In genomic region chr21:31159808-31160207, GRCh38 we compare ENCODE assay signal across 14 cellular contexts.
DNase-seq lines count a peak whose midpoint lies in the region; ATAC-seq and TF ChIP-seq lines count a peak whose summit lies in the region.
"Had no signal": no experiment of that assay in that cellular context is flagged by ENCODE, and none has a peak within 500 bp of the region (broad histone marks: within the 10 kb centered on the region; RNA-seq: fewer than 3 reads in every experiment).

No MANE protein-coding gene starts in this region.

- H3K27ac Mint-ChIP-seq in activated naive CD8-positive, alpha-beta T cell treated with anti-CD3 and anti-CD28 coated beads, Interleukin-2, amount 50 U/mL, for 24 hours: peak overlapping the region; percentile 70
- H3K27ac Mint-ChIP-seq in type B pancreatic cell: peak overlapping the region; percentile 13
- H3K27ac Mint-ChIP-seq in osteocyte (ENCODE audit: unreplicated experiment): no peak overlapping the region

- H3K9me3 Mint-ChIP-seq in activated T-cell treated with anti-CD3 and anti-CD28 coated beads, Interleukin-2, amount 50 U/mL, for 4 hours: no peaks in the 10 kb centered on the region
- H3K9me3 Mint-ChIP-seq in activated naive CD8-positive, alpha-beta T cell treated with anti-CD3 and anti-CD28 coated beads, Interleukin-2, amount 50 U/mL, for 24 hours: peaks cover 12% of the 10 kb centered on the region
- H3K9me3 Mint-ChIP-seq in type B pancreatic cell (no peaks in the 10 kb centered on the region), osteocyte (ENCODE audit: unreplicated experiment) (peaks cover 5% of the 10 kb centered on the region)

- H3K4me3 Mint-ChIP-seq in activated T-cell treated with anti-CD3 and anti-CD28 coated beads, Interleukin-2, amount 50 U/mL, for 4 hours: peak overlapping the region; percentile 70
- H3K4me3 Mint-ChIP-seq in activated naive CD8-positive, alpha-beta T cell treated with anti-CD3 and anti-CD28 coated beads, Interleukin-2, amount 50 U/mL, for 24 hours: peak overlapping the region; percentile 7
- H3K4me3 Mint-ChIP-seq in type B pancreatic cell (peak overlapping the region; percentile 11), osteocyte (ENCODE audit: unreplicated experiment) (no peak overlapping the region)

- no peaks in the 10 kb centered on the region for H3K27me3 Mint-ChIP-seq in activated T-cell treated with anti-CD3 and anti-CD28 coated beads, Interleukin-2, amount 50 U/mL, for 4 hours (ENCODE audit: low read depth)
- H3K27me3 Mint-ChIP-seq in activated naive CD8-positive, alpha-beta T cell treated with anti-CD3 and anti-CD28 coated beads, Interleukin-2, amount 50 U/mL, for 24 hours: no peaks in the 10 kb centered on the region
- H3K27me3 Mint-ChIP-seq in type B pancreatic cell: no peaks in the 10 kb centered on the region
- no peaks in the 10 kb centered on the region for H3K27me3 Mint-ChIP-seq in osteocyte (ENCODE audit: unreplicated experiment)

- DNase-seq in activated T-cell treated with anti-CD3 and anti-CD28 coated beads, Interleukin-2, amount 50 U/mL, for 4 hours: no peak
- DNase-seq in activated T-cell treated with anti-CD3 and anti-CD28 coated beads, Interleukin-2, amount 50 U/mL, for 1 hour: no peak
- no peak for DNase-seq in activated naive CD8-positive, alpha-beta T cell treated with anti-CD3 and anti-CD28 coated beads, Interleukin-2, amount 50 U/mL, for 24 hours
- peak; percentile 60 for DNase-seq in medulla oblongata (ENCODE audit: extremely low spot score)
- DNase-seq in type B pancreatic cell (ENCODE audit: extremely low spot score, unreplicated experiment): no peak
- DNase-seq in NK-92 treated with Interleukin-12 subunit alpha and Interleukin-12 subunit beta, amount 100 ng/mL, for 24 hours (lab: John Stamatoyannopoulos, UW): no peak
- DNase-seq in A172 (ENCODE audit: low spot score): no peak
- DNase-seq in osteocyte (ENCODE audit: extremely low spot score, unreplicated experiment): no peak
- DNase-seq: activated CD4-positive, alpha-beta T cell treated with anti-CD3 and anti-CD28 coated beads, Interleukin-2, amount 50 U/mL, for 1 hour; effector CD8-positive, alpha-beta T cell; NCI-H2227 treated with DMSO at 0.1 percent for 48 hours; OCI-M1; stimulated activated CD4-positive, alpha-beta T cell treated with anti-CD3 and anti-CD28 coated beads, Interleukin-12 subunit alpha, Interleukin-12 subunit beta, amount 100 ng/mL, for 4 hours; SW 1271 had no signal

- TF ChIP-seq CTCF in type B pancreatic cell (conservative IDR thresholded peaks at IDR 0.05): no peak
- no peak for TF ChIP-seq CTCF in osteocyte (IDR thresholded peaks at IDR 0.05)

- peaks cover 18% of the 10 kb centered on the region for H3K36me3 Mint-ChIP-seq in activated T-cell treated with anti-CD3 and anti-CD28 coated beads, Interleukin-2, amount 50 U/mL, for 4 hours (ENCODE audit: insufficient read depth)
- H3K36me3 Mint-ChIP-seq in activated naive CD8-positive, alpha-beta T cell treated with anti-CD3 and anti-CD28 coated beads, Interleukin-2, amount 50 U/mL, for 24 hours (ENCODE audit: low read depth): peaks cover 51% of the 10 kb centered on the region
- H3K36me3 Mint-ChIP-seq in type B pancreatic cell (peaks cover 21% of the 10 kb centered on the region), osteocyte (ENCODE audit: unreplicated experiment) (peaks cover 10% of the 10 kb centered on the region)

- ATAC-seq in activated T-cell treated with anti-CD3 and anti-CD28 coated beads, Interleukin-2, amount 50 U/mL, for 4 hours: no peak
- no peak for ATAC-seq in activated naive CD8-positive, alpha-beta T cell treated with anti-CD3 and anti-CD28 coated beads, Interleukin-2, amount 50 U/mL, for 24 hours

- peaks cover 77% of the 10 kb centered on the region for H3K4me1 Mint-ChIP-seq in activated T-cell treated with anti-CD3 and anti-CD28 coated beads, Interleukin-2, amount 50 U/mL, for 4 hours (ENCODE audit: low read depth)
- H3K4me1 Mint-ChIP-seq in activated naive CD8-positive, alpha-beta T cell treated with anti-CD3 and anti-CD28 coated beads, Interleukin-2, amount 50 U/mL, for 24 hours: peaks cover 71% of the 10 kb centered on the region
- H3K4me1 Mint-ChIP-seq in type B pancreatic cell (ENCODE audit: unreplicated experiment): peaks cover 28% of the 10 kb centered on the region
- H3K4me1 Mint-ChIP-seq in osteocyte (ENCODE audit: unreplicated experiment): peaks cover 27% of the 10 kb centered on the region
